Comparison of ENCODE assay signal across 1 cellular context in the genomic region with DNA sequence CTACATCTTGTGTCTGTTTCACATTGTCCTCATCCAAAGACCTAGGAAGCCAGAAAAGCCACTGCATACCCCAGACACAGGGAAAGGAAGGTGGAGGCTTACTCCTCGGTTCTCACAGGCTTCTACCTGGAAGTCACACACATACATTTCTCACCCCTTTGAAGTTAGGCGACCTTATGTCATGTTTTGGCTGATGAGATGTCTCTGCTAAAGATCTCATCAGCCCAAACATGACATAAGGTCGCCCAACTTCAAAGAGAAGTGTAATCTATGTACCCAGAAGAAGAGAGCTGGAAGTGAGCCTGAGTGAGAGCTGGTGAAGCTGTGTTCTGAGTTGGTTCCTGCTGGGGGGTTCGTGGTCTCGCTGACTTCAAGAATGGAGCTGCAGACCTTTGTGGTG.
TF ChIP-seq lines count a peak whose summit lies in the region.

No MANE protein-coding gene starts in this region.

TF ChIP-seq in HepG2, 621 proteins besides CTCF, POLR2A, EP300 and RAD21 (continued from another document and continues in another):
- TF ChIP-seq ZNF547 (CRISPR knock-in tag; IDR thresholded peaks at IDR 0.05) = no peak
- TF ChIP-seq ZNF720 (CRISPR knock-in tag; IDR thresholded peaks at IDR 0.05) = no peak
- TF ChIP-seq KAT2B (IDR thresholded peaks at IDR 0.05; ENCODE audit: borderline replicate concordance, low read depth, low read length) = no peak
- peak; percentile 73 for TF ChIP-seq NCOA2 (CRISPR knock-in tag; IDR thresholded peaks at IDR 0.05)
- TF ChIP-seq MYC (CRISPR knock-in tag; IDR thresholded peaks at IDR 0.05; ENCODE audit: borderline replicate concordance) = no peak
- TF ChIP-seq, protein P1, sequence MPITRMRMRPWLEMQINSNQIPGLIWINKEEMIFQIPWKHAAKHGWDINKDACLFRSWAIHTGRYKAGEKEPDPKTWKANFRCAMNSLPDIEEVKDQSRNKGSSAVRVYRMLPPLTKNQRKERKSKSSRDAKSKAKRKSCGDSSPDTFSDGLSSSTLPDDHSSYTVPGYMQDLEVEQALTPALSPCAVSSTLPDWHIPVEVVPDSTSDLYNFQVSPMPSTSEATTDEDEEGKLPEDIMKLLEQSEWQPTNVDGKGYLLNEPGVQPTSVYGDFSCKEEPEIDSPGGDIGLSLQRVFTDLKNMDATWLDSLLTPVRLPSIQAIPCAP (CRISPR knock-in tag; IDR thresholded peaks at IDR 0.05; ENCODE audit: low read depth) = no peak
- TF ChIP-seq, protein P2, sequence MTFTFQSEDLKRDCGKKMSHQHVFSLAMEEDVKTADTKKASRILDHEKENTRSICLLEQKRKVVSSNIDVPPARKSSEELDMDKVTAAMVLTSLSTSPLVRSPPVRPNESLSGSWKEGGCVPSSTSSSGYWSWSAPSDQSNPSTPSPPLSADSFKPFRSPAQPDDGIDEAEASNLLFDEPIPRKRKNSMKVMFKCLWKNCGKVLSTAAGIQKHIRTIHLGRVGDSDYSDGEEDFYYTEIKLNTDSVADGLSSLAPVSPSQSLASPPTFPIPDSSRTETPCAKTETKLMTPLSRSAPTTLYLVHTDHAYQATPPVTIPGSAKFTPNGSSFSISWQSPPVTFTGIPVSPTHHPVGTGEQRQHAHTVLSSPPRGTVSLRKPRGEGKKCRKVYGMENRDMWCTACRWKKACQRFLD (CRISPR knock-in tag; IDR thresholded peaks at IDR 0.05; ENCODE audit: borderline replicate concordance) = no peak
- TF ChIP-seq, protein P3, sequence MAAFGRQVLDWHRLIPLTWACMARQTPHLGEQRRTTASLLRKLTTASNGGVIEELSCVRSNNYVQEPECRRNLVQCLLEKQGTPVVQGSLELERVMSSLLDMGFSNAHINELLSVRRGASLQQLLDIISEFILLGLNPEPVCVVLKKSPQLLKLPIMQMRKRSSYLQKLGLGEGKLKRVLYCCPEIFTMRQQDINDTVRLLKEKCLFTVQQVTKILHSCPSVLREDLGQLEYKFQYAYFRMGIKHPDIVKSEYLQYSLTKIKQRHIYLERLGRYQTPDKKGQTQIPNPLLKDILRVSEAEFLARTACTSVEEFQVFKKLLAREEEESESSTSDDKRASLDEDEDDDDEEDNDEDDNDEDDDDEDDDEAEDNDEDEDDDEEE (CRISPR knock-in tag; IDR thresholded peaks at IDR 0.05) = no peak
- peak; percentile 94 for TF ChIP-seq BCL6 (CRISPR knock-in tag; IDR thresholded peaks at IDR 0.05)
- TF ChIP-seq KLF13 (CRISPR knock-in tag; IDR thresholded peaks at IDR 0.05) = no peak
- TF ChIP-seq EEA1 (CRISPR knock-in tag; IDR thresholded peaks at IDR 0.05; ENCODE audit: borderline replicate concordance) = no peak
- no peak for TF ChIP-seq ZNF775 (CRISPR knock-in tag; IDR thresholded peaks at IDR 0.05; ENCODE audit: borderline replicate concordance)
- no peak for TF ChIP-seq NFYC (CRISPR knock-in tag; IDR thresholded peaks at IDR 0.05)
- no peak for TF ChIP-seq HMGA1 (CRISPR knock-in tag; conservative IDR thresholded peaks at IDR 0.05)
- no peak for TF ChIP-seq RFX3 (CRISPR knock-in tag; IDR thresholded peaks at IDR 0.05)
- TF ChIP-seq YY1 (IDR thresholded peaks at IDR 0.05; ENCODE audit: insufficient read depth, insufficient replicate concordance, low read depth, low read length) = no peak
- TF ChIP-seq, protein P4, sequence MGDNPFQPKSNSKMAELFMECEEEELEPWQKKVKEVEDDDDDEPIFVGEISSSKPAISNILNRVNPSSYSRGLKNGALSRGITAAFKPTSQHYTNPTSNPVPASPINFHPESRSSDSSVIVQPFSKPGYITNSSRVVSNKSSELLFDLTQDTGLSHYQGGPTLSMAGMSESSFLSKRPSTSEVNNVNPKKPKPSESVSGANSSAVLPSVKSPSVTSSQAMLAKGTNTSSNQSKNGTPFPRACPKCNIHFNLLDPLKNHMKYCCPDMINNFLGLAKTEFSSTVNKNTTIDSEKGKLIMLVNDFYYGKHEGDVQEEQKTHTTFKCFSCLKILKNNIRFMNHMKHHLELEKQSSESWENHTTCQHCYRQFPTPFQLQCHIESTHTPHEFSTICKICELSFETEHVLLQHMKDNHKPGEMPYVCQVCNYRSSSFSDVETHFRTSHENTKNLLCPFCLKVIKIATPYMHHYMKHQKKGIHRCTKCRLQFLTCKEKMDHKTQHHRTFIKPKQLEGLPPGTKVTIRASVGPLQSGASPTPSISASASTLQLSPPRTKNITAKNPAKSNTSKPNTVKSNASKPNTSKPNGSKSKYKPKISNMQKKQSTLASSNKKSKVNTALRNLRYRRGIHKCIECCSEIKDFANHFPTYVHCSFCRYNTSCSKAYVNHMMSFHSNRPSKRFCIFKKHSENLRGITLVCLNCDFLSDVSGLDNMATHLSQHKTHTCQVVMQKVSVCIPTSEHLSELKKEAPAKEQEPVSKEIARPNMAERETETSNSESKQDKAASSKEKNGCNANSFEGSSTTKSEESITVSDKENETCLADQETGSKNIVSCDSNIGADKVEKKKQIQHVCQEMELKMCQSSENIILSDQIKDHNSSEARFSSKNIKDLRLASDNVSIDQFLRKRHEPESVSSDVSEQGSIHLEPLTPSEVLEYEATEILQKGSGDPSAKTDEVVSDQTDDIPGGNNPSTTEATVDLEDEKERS (CRISPR knock-in tag; IDR thresholded peaks at IDR 0.05) = no peak
- no peak for TF ChIP-seq ZFP91 (CRISPR knock-in tag; IDR thresholded peaks at IDR 0.05; ENCODE audit: borderline replicate concordance)
- TF ChIP-seq ISL2 (CRISPR knock-in tag; IDR thresholded peaks at IDR 0.05) = peak; percentile 67
- TF ChIP-seq MIER3 (CRISPR knock-in tag; IDR thresholded peaks at IDR 0.05; ENCODE audit: borderline replicate concordance) = no peak
- TF ChIP-seq NCOA5 (CRISPR knock-in tag; IDR thresholded peaks at IDR 0.05) = no peak
- TF ChIP-seq SNAPC2 (CRISPR knock-in tag; IDR thresholded peaks at IDR 0.05) = no peak
- no peak for TF ChIP-seq MXD4 (CRISPR knock-in tag; IDR thresholded peaks at IDR 0.05)
- TF ChIP-seq, protein P5, sequence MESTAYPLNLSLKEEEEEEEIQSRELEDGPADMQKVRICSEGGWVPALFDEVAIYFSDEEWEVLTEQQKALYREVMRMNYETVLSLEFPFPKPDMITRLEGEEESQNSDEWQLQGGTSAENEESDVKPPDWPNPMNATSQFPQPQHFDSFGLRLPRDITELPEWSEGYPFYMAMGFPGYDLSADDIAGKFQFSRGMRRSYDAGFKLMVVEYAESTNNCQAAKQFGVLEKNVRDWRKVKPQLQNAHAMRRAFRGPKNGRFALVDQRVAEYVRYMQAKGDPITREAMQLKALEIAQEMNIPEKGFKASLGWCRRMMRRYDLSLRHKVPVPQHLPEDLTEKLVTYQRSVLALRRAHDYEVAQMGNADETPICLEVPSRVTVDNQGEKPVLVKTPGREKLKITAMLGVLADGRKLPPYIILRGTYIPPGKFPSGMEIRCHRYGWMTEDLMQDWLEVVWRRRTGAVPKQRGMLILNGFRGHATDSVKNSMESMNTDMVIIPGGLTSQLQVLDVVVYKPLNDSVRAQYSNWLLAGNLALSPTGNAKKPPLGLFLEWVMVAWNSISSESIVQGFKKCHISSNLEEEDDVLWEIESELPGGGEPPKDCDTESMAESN (CRISPR knock-in tag; conservative IDR thresholded peaks at IDR 0.05) = 0 out of 2 replicates have a peak, but pooled peaks have one; percentile 6
- TF ChIP-seq, protein P6, sequence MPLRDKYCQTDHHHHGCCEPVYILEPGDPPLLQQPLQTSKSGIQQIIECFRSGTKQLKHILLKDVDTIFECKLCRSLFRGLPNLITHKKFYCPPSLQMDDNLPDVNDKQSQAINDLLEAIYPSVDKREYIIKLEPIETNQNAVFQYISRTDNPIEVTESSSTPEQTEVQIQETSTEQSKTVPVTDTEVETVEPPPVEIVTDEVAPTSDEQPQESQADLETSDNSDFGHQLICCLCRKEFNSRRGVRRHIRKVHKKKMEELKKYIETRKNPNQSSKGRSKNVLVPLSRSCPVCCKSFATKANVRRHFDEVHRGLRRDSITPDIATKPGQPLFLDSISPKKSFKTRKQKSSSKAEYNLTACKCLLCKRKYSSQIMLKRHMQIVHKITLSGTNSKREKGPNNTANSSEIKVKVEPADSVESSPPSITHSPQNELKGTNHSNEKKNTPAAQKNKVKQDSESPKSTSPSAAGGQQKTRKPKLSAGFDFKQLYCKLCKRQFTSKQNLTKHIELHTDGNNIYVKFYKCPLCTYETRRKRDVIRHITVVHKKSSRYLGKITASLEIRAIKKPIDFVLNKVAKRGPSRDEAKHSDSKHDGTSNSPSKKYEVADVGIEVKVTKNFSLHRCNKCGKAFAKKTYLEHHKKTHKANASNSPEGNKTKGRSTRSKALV (CRISPR knock-in tag; IDR thresholded peaks at IDR 0.05) = no peak
- peak; percentile 44; the same call in 1 of the 2 replicates for TF ChIP-seq HNF4A (CRISPR knock-in tag; IDR thresholded peaks at IDR 0.05)
- no peak for TF ChIP-seq SCMH1 (CRISPR knock-in tag; IDR thresholded peaks at IDR 0.05; ENCODE audit: borderline replicate concordance)
- no peak for TF ChIP-seq HOXD1 (CRISPR knock-in tag; IDR thresholded peaks at IDR 0.05)
- TF ChIP-seq ZFY (CRISPR knock-in tag; IDR thresholded peaks at IDR 0.05) = no peak
- TF ChIP-seq SYNCRIP (IDR thresholded peaks at IDR 0.05; ENCODE audit: insufficient read depth, low read depth, low read length) = no peak
- TF ChIP-seq ZNF660 (CRISPR knock-in tag; IDR thresholded peaks at IDR 0.05; ENCODE audit: borderline replicate concordance, low read depth) = no peak
- no peak for TF ChIP-seq U2AF1 (optimal IDR thresholded peaks at IDR 0.05; ENCODE audit: low read depth, low read length)
- no peak for TF ChIP-seq ZNF546 (CRISPR knock-in tag; conservative IDR thresholded peaks at IDR 0.05)
- TF ChIP-seq ZNF589 (CRISPR knock-in tag; conservative IDR thresholded peaks at IDR 0.05) = no peak
- TF ChIP-seq ZNF10 (CRISPR knock-in tag; IDR thresholded peaks at IDR 0.05; ENCODE audit: borderline replicate concordance, low read depth) = no peak
- TF ChIP-seq SIX4 (CRISPR knock-in tag; IDR thresholded peaks at IDR 0.05) = 0 out of 2 replicates have a peak, but pooled peaks have one; percentile 50
- TF ChIP-seq NFYB (CRISPR knock-in tag; IDR thresholded peaks at IDR 0.05) = no peak
- TF ChIP-seq, protein P7, sequence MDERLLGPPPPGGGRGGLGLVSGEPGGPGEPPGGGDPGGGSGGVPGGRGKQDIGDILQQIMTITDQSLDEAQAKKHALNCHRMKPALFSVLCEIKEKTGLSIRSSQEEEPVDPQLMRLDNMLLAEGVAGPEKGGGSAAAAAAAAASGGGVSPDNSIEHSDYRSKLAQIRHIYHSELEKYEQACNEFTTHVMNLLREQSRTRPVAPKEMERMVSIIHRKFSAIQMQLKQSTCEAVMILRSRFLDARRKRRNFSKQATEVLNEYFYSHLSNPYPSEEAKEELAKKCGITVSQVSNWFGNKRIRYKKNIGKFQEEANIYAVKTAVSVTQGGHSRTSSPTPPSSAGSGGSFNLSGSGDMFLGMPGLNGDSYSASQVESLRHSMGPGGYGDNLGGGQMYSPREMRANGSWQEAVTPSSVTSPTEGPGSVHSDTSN (CRISPR knock-in tag; IDR thresholded peaks at IDR 0.05) = no peak
- no peak for TF ChIP-seq FOXM1 (CRISPR knock-in tag; IDR thresholded peaks at IDR 0.05)
- TF ChIP-seq CREM (IDR thresholded peaks at IDR 0.05) = peak; percentile 53; the same call in 1 of the 2 replicates
- TF ChIP-seq CREM (CRISPR knock-in tag; IDR thresholded peaks at IDR 0.05) = no peak
- no peak for TF ChIP-seq ZNF18 (CRISPR knock-in tag; IDR thresholded peaks at IDR 0.05; ENCODE audit: insufficient replicate concordance)
- no peak for TF ChIP-seq ZNF20 (CRISPR knock-in tag; IDR thresholded peaks at IDR 0.05)
- no peak for TF ChIP-seq ZFX (CRISPR knock-in tag; IDR thresholded peaks at IDR 0.05; ENCODE audit: low read depth)
- no peak for TF ChIP-seq YEATS2 (CRISPR knock-in tag; IDR thresholded peaks at IDR 0.05; ENCODE audit: borderline replicate concordance)
- TF ChIP-seq GATA4 (IDR thresholded peaks at IDR 0.05; ENCODE audit: borderline replicate concordance, low read depth) = no peak
- TF ChIP-seq ZFP41 (CRISPR knock-in tag; IDR thresholded peaks at IDR 0.05; ENCODE audit: borderline replicate concordance) = no peak
- TF ChIP-seq ZNF260 (CRISPR knock-in tag; IDR thresholded peaks at IDR 0.05; ENCODE audit: borderline replicate concordance, low read depth) = no peak
- TF ChIP-seq ATAD3A (CRISPR knock-in tag; IDR thresholded peaks at IDR 0.05) = no peak
- TF ChIP-seq ZNF317 (CRISPR knock-in tag; IDR thresholded peaks at IDR 0.05) = no peak
- no peak for TF ChIP-seq ZNF780A (CRISPR knock-in tag; IDR thresholded peaks at IDR 0.05)
- TF ChIP-seq, protein P8, sequence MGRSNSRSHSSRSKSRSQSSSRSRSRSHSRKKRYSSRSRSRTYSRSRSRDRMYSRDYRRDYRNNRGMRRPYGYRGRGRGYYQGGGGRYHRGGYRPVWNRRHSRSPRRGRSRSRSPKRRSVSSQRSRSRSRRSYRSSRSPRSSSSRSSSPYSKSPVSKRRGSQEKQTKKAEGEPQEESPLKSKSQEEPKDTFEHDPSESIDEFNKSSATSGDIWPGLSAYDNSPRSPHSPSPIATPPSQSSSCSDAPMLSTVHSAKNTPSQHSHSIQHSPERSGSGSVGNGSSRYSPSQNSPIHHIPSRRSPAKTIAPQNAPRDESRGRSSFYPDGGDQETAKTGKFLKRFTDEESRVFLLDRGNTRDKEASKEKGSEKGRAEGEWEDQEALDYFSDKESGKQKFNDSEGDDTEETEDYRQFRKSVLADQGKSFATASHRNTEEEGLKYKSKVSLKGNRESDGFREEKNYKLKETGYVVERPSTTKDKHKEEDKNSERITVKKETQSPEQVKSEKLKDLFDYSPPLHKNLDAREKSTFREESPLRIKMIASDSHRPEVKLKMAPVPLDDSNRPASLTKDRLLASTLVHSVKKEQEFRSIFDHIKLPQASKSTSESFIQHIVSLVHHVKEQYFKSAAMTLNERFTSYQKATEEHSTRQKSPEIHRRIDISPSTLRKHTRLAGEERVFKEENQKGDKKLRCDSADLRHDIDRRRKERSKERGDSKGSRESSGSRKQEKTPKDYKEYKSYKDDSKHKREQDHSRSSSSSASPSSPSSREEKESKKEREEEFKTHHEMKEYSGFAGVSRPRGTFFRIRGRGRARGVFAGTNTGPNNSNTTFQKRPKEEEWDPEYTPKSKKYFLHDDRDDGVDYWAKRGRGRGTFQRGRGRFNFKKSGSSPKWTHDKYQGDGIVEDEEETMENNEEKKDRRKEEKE (IDR thresholded peaks at IDR 0.05) = no peak
